Comparison of ENCODE assay signal across 11 cellular contexts in genomic region chr13:36764957-36765356, GRCh38.
"Had no signal": no experiment of that assay in that cellular context is flagged by ENCODE, and none has a peak within 500 bp of the region (broad histone marks: within the 10 kb centered on the region; RNA-seq: fewer than 3 reads in every experiment).

No MANE protein-coding gene starts in this region.

- H3K36me3 Mint-ChIP-seq: activated naive CD8-positive, alpha-beta T cell treated with anti-CD3 and anti-CD28 coated beads for 36 hours had no signal

- H3K27ac ChIP-seq: neutrophil, thyroid gland, uterus had no signal

- H3K4me1 ChIP-seq: thyroid gland, uterus had no signal

- H3K27ac Mint-ChIP-seq: activated naive CD8-positive, alpha-beta T cell treated with anti-CD3 and anti-CD28 coated beads for 36 hours; activated T-helper 1 cell treated with anti-CD3 and anti-CD28 coated beads, Interleukin-12 subunit alpha, Interleukin-12 subunit beta, Interleukin-2, Interleukin-4 antibody, amounts not matched to agents 30 ng/mL and 10 ng/mL and 1 ng/mL, durations not matched to agents 14 hours and 24 hours and 36 hours; naive thymus-derived CD8-positive, alpha-beta T cell; stimulated activated naive B cell treated with anti-CD40 and anti-IgM and Interleukin-4, amounts not matched to agents 10 μg/mL and 1 μg/mL and 100 μg/mL, for 72 hours had no signal

- H3K4me3 ChIP-seq: mucosa of descending colon, thyroid gland, uterus had no signal

- H3K4me1 Mint-ChIP-seq: activated naive CD8-positive, alpha-beta T cell treated with anti-CD3 and anti-CD28 coated beads for 36 hours; naive thymus-derived CD8-positive, alpha-beta T cell had no signal

- ATAC-seq: mucosa of descending colon; naive thymus-derived CD8-positive, alpha-beta T cell; stimulated activated naive B cell treated with anti-CD40 and anti-IgM and Interleukin-4, amounts not matched to agents 10 μg/mL and 1 μg/mL and 100 μg/mL, for 72 hours had no signal

- H3K9me3 ChIP-seq: neutrophil, thyroid gland, uterus had no signal

- H3K27me3 ChIP-seq: neutrophil, thyroid gland, uterus had no signal

- DNase-seq: activated CD4-positive, alpha-beta T cell treated with anti-CD3 and anti-CD28 coated beads, Interleukin-2, amount 50 U/mL, for 1 hour; activated naive CD8-positive, alpha-beta T cell treated with anti-CD3 and anti-CD28 coated beads for 36 hours; effector CD8-positive, alpha-beta T cell; foreskin melanocyte; mucosa of descending colon; naive thymus-derived CD8-positive, alpha-beta T cell; stimulated activated naive B cell treated with anti-CD40 and anti-IgM and Interleukin-4, amounts not matched to agents 10 μg/mL and 1 μg/mL and 100 μg/mL, for 72 hours; thyroid gland; uterus had no signal

- H3K4me3 Mint-ChIP-seq: activated naive CD8-positive, alpha-beta T cell treated with anti-CD3 and anti-CD28 coated beads for 36 hours; activated T-helper 1 cell treated with anti-CD3 and anti-CD28 coated beads, Interleukin-12 subunit alpha, Interleukin-12 subunit beta, Interleukin-2, Interleukin-4 antibody, amounts not matched to agents 30 ng/mL and 10 ng/mL and 1 ng/mL, durations not matched to agents 14 hours and 24 hours and 36 hours; naive thymus-derived CD8-positive, alpha-beta T cell; stimulated activated naive B cell treated with anti-CD40 and anti-IgM and Interleukin-4, amounts not matched to agents 10 μg/mL and 1 μg/mL and 100 μg/mL, for 72 hours had no signal

- H3K36me3 ChIP-seq: neutrophil, thyroid gland, uterus had no signal
